In the genomic region with DNA sequence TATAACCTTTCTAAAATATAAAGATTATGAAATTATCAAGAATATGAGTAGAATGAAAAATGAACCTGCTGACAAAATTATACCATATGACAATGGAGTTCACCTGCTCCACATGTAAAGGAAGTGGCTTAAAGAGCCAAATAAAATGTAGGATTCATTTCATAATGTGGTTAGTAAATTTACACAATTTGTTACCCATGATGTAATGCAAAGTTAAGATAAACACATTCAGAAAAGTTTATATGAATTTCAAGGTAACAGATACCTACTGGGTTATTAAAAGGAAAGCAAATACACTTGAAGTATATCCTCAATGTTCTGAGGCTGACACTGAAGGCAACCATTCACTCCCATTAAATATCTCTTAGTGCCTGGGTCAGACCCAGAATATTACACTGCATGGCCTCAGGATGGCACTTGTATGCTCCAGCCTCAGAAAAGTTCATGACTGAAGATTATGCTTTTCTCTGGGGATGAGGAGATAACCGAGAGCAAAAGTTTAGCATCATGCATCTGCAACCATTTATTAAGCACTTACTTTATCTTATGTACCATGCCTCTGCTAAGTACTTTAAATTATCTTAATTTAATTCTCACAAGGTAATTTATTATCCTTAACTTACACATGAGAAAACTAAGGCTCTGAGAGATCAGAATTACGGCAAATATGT, we compare ENCODE assay signal across 1 cellular context.
TF ChIP-seq lines count a peak whose summit lies in the region.

No MANE protein-coding gene starts in this region.

TF ChIP-seq in IMR-90, 13 proteins besides CTCF, POLR2A, EP300 and RAD21:
- TF ChIP-seq CEBPB (IDR thresholded peaks at IDR 0.05; ENCODE audit: low read depth, low read length) (no peak), BHLHE40 (IDR thresholded peaks at IDR 0.05; ENCODE audit: low read depth, low read length) (no peak), ELK1 (IDR thresholded peaks at IDR 0.05; ENCODE audit: borderline replicate concordance, low read depth, low read length) (no peak), CHD1 (IDR thresholded peaks at IDR 0.05; ENCODE audit: low read depth, low read length) (no peak), SMC3 (IDR thresholded peaks at IDR 0.05; ENCODE audit: low read depth, low read length) (no peak), FOS (IDR thresholded peaks at IDR 0.05; ENCODE audit: low read depth, low read length) (no peak), RCOR1 (IDR thresholded peaks at IDR 0.05; ENCODE audit: insufficient replicate concordance, low read length) (no peak), NFE2L2 (IDR thresholded peaks at IDR 0.05; ENCODE audit: low read depth, low read length) (no peak), MAZ (IDR thresholded peaks at IDR 0.05; ENCODE audit: borderline replicate concordance, low read depth, low read length) (no peak), RFX5 (IDR thresholded peaks at IDR 0.05; ENCODE audit: low read depth, low read length) (no peak), USF2 (IDR thresholded peaks at IDR 0.05; ENCODE audit: low read depth, low read length) (no peak), MAFK (IDR thresholded peaks at IDR 0.05; ENCODE audit: low read depth, low read length) (no peak), MXI1 (IDR thresholded peaks at IDR 0.05; ENCODE audit: borderline replicate concordance, low read depth, low read length) (no peak)
TF ChIP-seq in IMR-90: peak in this region for 0.
